Comparison of ENCODE assay signal across 27 cellular contexts in genomic region chr4:82758701-82759685, GRCh38. TPM values are rescaled to one million over a fixed set of nuclear protein-coding genes. Genes with fewer than 3 reads are reported as not detected.
DNase-seq lines count a peak whose midpoint lies in the region; ATAC-seq and TF ChIP-seq lines count a peak whose summit lies in the region.
"Had no signal": no experiment of that assay in that cellular context is flagged by ENCODE, and none has a peak within 500 bp of the region (broad histone marks: within the 10 kb centered on the region; RNA-seq: fewer than 3 reads in every experiment).

No MANE protein-coding gene starts in this region.

- H2BK15ac ChIP-seq in neuronal stem cell (ENCODE audit: low read length): no peak overlapping the region

- H3K36me3 ChIP-seq in heart left ventricle: no peaks in the 10 kb centered on the region
- no peaks in the 10 kb centered on the region for H3K36me3 ChIP-seq in neuronal stem cell (replicated peaks in 1 of 2; ENCODE audit: control insufficient read depth in 2 of 2, insufficient read depth in 2 of 2, low read length in 2 of 2)
- H3K36me3 ChIP-seq: HAP-1, heart right ventricle had no signal

- TF ChIP-seq POLR2A in heart left ventricle (IDR thresholded peaks at IDR 0.05): no peak

- H3K9ac ChIP-seq in neuronal stem cell (ENCODE audit: low read depth, low read length, poor library complexity): no peak overlapping the region

- no peak overlapping the region for H2AFZ ChIP-seq in neuronal stem cell (ENCODE audit: low read length)

- ATAC-seq in heart left ventricle: peak; percentile 25 to 34 (median 28)
- no peak for ATAC-seq in Right ventricle myocardium inferior
- ATAC-seq in GM19035 (IDR thresholded peaks at IDR 0.05; ENCODE audit: unreplicated experiment): no peak
- no peak for ATAC-seq in GM18861 (IDR thresholded peaks at IDR 0.05; ENCODE audit: unreplicated experiment)
- ATAC-seq: GM12878, PC-3 had no signal

- no peak overlapping the region for H4K91ac ChIP-seq in neuronal stem cell (ENCODE audit: low read depth, low read length, poor library complexity)

- no peak overlapping the region for H3K4me2 ChIP-seq in neuronal stem cell (ENCODE audit: insufficient read depth, low read length, poor library complexity, severe bottlenecking)

- H3K4me3 ChIP-seq in heart left ventricle (peak overlapping the region in 2 of 12 donors; percentile 5 to 10), neuronal stem cell (ENCODE audit: low read length in 2 of 2) (peak overlapping the region in 1 of 2 donors; percentile 9)
- H3K4me3 ChIP-seq: GM12878, HAP-1 had no signal

- H3K79me1 ChIP-seq in neuronal stem cell (ENCODE audit: low read depth, low read length): no peaks in the 10 kb centered on the region

- H3K9me3 ChIP-seq in heart left ventricle (no peaks in the 10 kb centered on the region), neuronal stem cell (replicated peaks in 1 of 2; ENCODE audit: control insufficient read depth in 2 of 2, insufficient read depth in 1 of 2, low read depth in 1 of 2, low read length in 2 of 2) (peaks cover 3 to 9% of the 10 kb centered on the region in 2 donors)
- H3K9me3 ChIP-seq: HAP-1 had no signal

- no peak overlapping the region for H3K23ac ChIP-seq in neuronal stem cell (ENCODE audit: low read depth, low read length, poor library complexity)

- peak overlapping the region; percentile 26 for H2AK5ac ChIP-seq in neuronal stem cell (ENCODE audit: low read depth, low read length)

- peaks cover 0 to 3% (median 0%) of the 10 kb centered on the region in 9 donors for H3K27me3 ChIP-seq in heart left ventricle
- H3K27me3 ChIP-seq in neuronal stem cell (ENCODE audit: control insufficient read depth in 3 of 3, insufficient read depth in 3 of 3, low read depth in 1 of 3, low read length in 3 of 3): no peaks in the 10 kb centered on the region

- H2BK12ac ChIP-seq in neuronal stem cell (ENCODE audit: low read length): no peak overlapping the region

- DNase-seq in heart left ventricle (no peak), Right ventricle myocardium inferior (ENCODE audit: missing footprints) (no peak), hypothalamus (lab: John Stamatoyannopoulos, UW) (peak in 31 of 51 donors; percentile 11 to 79 (median 46)), neuronal stem cell (ENCODE audit: low spot score) (no peak), UCSD-AML1 (lab: John Stamatoyannopoulos, UW; ENCODE audit: unreplicated experiment) (no peak)
- DNase-seq: 8988T; activated B cell treated with CpG ODN at 0.5 μM for 24 hours; activated CD4-positive, alpha-beta T cell treated with anti-CD3 and anti-CD28 coated beads, Interleukin-2, amount 50 U/mL, for 4 hours; activated CD8-positive, alpha-beta memory T cell treated with anti-CD3 and anti-CD28 coated beads, Interleukin-2, amount 50 U/mL, for 48 hours; activated naive CD8-positive, alpha-beta T cell treated with anti-CD3 and anti-CD28 coated beads, Interleukin-2, amount 10 ng/mL, durations not matched to agents 7 days and 5 days; cerebellar nuclear complex; COR-L47; DND-41; heart right ventricle; NCI-H1048; NCI-H1930; NCI-H2227 treated with DMSO at 0.1 percent for 48 hours; PC-3; SHP77; small intestine; stimulated activated CD4-positive, alpha-beta T cell treated with anti-CD3 and anti-CD28 coated beads, Interleukin-1b, Interleukin-23, amount 100 ng/mL, for 48 hours; T-helper 9 cell had no signal

- no peak overlapping the region for H3K14ac ChIP-seq in neuronal stem cell (ENCODE audit: low read length)

- no peak overlapping the region for H4K8ac ChIP-seq in neuronal stem cell (ENCODE audit: low read depth, low read length)

- TF ChIP-seq CTCF in heart left ventricle (IDR thresholded peaks at IDR 0.05): no peak

- H2BK5ac ChIP-seq in neuronal stem cell (ENCODE audit: low read length): no peak overlapping the region

- H2BK120ac ChIP-seq in neuronal stem cell (ENCODE audit: low read depth, low read length): no peak overlapping the region

- intact Hi-C loops in heart left ventricle (cut with DNase I): no loop called here
- intact Hi-C loops in Right ventricle myocardium inferior (cut with DNase I): no loop called here

- H3K18ac ChIP-seq in neuronal stem cell (ENCODE audit: low read length): peak overlapping the region; percentile 85

- H3K4ac ChIP-seq in neuronal stem cell (ENCODE audit: low read length): no peak overlapping the region

- no peak overlapping the region for H3K27ac ChIP-seq in heart left ventricle
- H3K27ac ChIP-seq in neuronal stem cell (replicated peaks; ENCODE audit: low read length): no peak overlapping the region
- H3K27ac ChIP-seq in temporal lobe (ENCODE audit: low read depth, low read length): peak overlapping the region; percentile 90
- H3K27ac ChIP-seq: heart right ventricle had no signal

- WGBS in heart left ventricle, 4 donors: 51 to 69% (median 55%) methylated on average over 28 to 31 of the region's 31 CpGs
- no CpG with 5 or more reads among the region's 31 CpGs for WGBS in neuronal stem cell (ENCODE audit: extremely low coverage in 2 of 2, insufficient read length in 2 of 2, insufficient replicate concordance in 1 of 2), 2 donors

- peaks cover 0 to 9% (median 3%) of the 10 kb centered on the region in 12 donors for H3K4me1 ChIP-seq in heart left ventricle
- H3K4me1 ChIP-seq in neuronal stem cell (ENCODE audit: control insufficient read depth in 2 of 2, insufficient read depth in 1 of 2, low read depth in 1 of 2, low read length in 2 of 2): peaks cover 8 to 18% of the 10 kb centered on the region in 2 donors
- H3K4me1 ChIP-seq: HAP-1 had no signal

RNA-seq across cellular contexts. Expression of gene SCD5, which starts 39.6 kb away (rescaled TPM):
- 1 to 10 TPM; 1.4 to 6.8 (median 3.0) TPM for total RNA-seq in heart left ventricle
- polyA plus RNA-seq in heart left ventricle: 1 to 10 TPM; 2.4 to 2.5 TPM
- total RNA-seq in Right ventricle myocardium inferior: 5.1 TPM
- 43.1 TPM for polyA plus RNA-seq in neuronal stem cell (2013, experiment 1 of 2)
- polyA plus RNA-seq in neuronal stem cell (2013, experiment 2 of 2): 43.1 TPM
- 271 TPM for total RNA-seq in temporal lobe
- total RNA-seq: activated B cell treated with CpG ODN at 0.5 μM for 24 hours had no signal

Comparison
In these comparisons a context has a peak if more than half of its experiments do, and no peak if none do; other contexts are left out.
1. ATAC-seq: peak in heart left ventricle (4 of 4); none in Right ventricle myocardium inferior (single experiment), GM19035 (single experiment) and GM18861 (single experiment).
2. DNase-seq: peak in hypothalamus (31 of 51); none in heart left ventricle (0 of 5), Right ventricle myocardium inferior (single experiment), neuronal stem cell (single experiment) and UCSD-AML1 (single experiment).
3. RNA of gene SCD5, which starts 39.6 kb away (total RNA-seq): 271 TPM in temporal lobe (single experiment); 5.1 TPM in Right ventricle myocardium inferior (single experiment) and 1.4 to 6.8 TPM in heart left ventricle; every median in the first group is over 10 times any median in the second.